13 cellular contexts compared by ENCODE assay signal in the genomic region with DNA sequence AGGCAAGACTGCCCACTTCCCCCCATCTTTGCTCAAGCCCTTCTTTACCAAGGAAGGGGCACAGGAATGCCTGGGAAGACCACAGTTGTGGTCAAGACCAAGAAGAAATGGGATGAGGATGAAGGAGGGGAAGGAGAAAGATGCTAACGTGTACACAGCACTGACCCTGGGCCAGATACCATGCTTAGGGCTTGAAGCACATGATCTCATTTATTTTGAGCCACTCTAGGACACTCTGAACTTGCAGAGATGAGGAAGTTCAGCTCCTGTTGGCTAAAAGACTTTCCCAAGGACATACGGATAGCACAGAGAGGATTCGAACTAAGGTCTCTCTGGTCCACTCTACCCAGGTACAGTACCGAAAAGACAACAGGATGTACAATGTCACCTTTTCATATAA. TPM values are rescaled to one million over a fixed set of nuclear protein-coding genes. Genes with fewer than 3 reads are reported as not detected.
DNase-seq lines count a peak whose midpoint lies in the region; ATAC-seq lines count a peak whose summit lies in the region.
"Had no signal": no experiment of that assay in that cellular context is flagged by ENCODE, and none has a peak within 500 bp of the region (broad histone marks: within the 10 kb centered on the region; RNA-seq: fewer than 3 reads in every experiment).

No MANE protein-coding gene starts in this region.

- H3K27ac Mint-ChIP-seq in activated T-cell treated with anti-CD3 and anti-CD28 coated beads, Interleukin-2, amount 50 U/mL, for 72 hours, result no peak overlapping the region
- H3K27ac Mint-ChIP-seq in activated naive CD8-positive, alpha-beta T cell, result peak overlapping the region; percentile 87
- H3K27ac Mint-ChIP-seq in naive thymus-derived CD8-positive, alpha-beta T cell, result peak overlapping the region in 3 of 10 donors; percentile 68 to 76 (median 72)
- H3K27ac Mint-ChIP-seq: type B pancreatic cell had no signal

- H3K27ac ChIP-seq in layer of hippocampus (ENCODE audit: low read depth, low read length) (peak overlapping the region; percentile 42), substantia nigra (ENCODE audit: low read depth, low read length, poor library complexity, severe bottlenecking) (peak overlapping the region; percentile 69)

- H3K27me3 ChIP-seq in layer of hippocampus (ENCODE audit: control insufficient read depth, insufficient read depth, low read length), result no peaks in the 10 kb centered on the region

- POLR2A ChIA-PET in naive thymus-derived CD8-positive, alpha-beta T cell (lab: Charles Lee), result interaction anchor here (0.9 kb wide), 1 partner anchor 19 kb away, joined by 3 read pairs; no protein-coding TSS in a partner anchor

- ATAC-seq in activated T-cell treated with anti-CD3 and anti-CD28 coated beads, Interleukin-2, amount 50 U/mL, for 72 hours (replicated peaks in 1 of 2), result no peak
- ATAC-seq in activated T-cell treated with anti-CD3 and anti-CD28 coated beads, Interleukin-2, amount 50 U/mL, for 4 hours, result no peak
- ATAC-seq in naive thymus-derived CD8-positive, alpha-beta T cell, result no peak

- H3K36me3 Mint-ChIP-seq in activated T-cell treated with anti-CD3 and anti-CD28 coated beads, Interleukin-2, amount 50 U/mL, for 72 hours (ENCODE audit: insufficient read depth in 2 of 2), result peaks cover 14 to 17% of the 10 kb centered on the region in 2 donors
- H3K36me3 Mint-ChIP-seq in activated T-cell treated with anti-CD3 and anti-CD28 coated beads, Interleukin-2, amount 50 U/mL, for 4 hours (ENCODE audit: insufficient read depth), result peaks cover 34% of the 10 kb centered on the region
- H3K36me3 Mint-ChIP-seq in activated naive CD8-positive, alpha-beta T cell, result peaks cover 21% of the 10 kb centered on the region
- H3K36me3 Mint-ChIP-seq in naive thymus-derived CD8-positive, alpha-beta T cell, result peaks cover 16 to 34% (median 32%) of the 10 kb centered on the region in 3 donors
- H3K36me3 Mint-ChIP-seq: type B pancreatic cell had no signal

- DNase-seq in activated T-cell treated with anti-CD3 and anti-CD28 coated beads, Interleukin-2, amount 50 U/mL, for 72 hours, result no peak
- DNase-seq in activated T-cell treated with anti-CD3 and anti-CD28 coated beads, Interleukin-2, amount 50 U/mL, for 4 hours, result no peak
- no peak for DNase-seq in substantia nigra (lab: John Stamatoyannopoulos, UW)
- DNase-seq in NCI-H1417 (lab: John Stamatoyannopoulos, UW), result no peak
- DNase-seq in HCEC 1CT, result no peak
- DNase-seq in naive thymus-derived CD8-positive, alpha-beta T cell, result no peak
- DNase-seq: DMS53, H7, NCI-H1436 treated with DMSO at 0.1 percent for 48 hours, NCI-H748 treated with DMSO at 0.1 percent for 48 hours had no signal

- peaks cover 3 to 6% of the 10 kb centered on the region in 2 donors for H3K9me3 Mint-ChIP-seq in activated T-cell treated with anti-CD3 and anti-CD28 coated beads, Interleukin-2, amount 50 U/mL, for 72 hours
- peaks cover 13% of the 10 kb centered on the region for H3K9me3 Mint-ChIP-seq in activated T-cell treated with anti-CD3 and anti-CD28 coated beads, Interleukin-2, amount 50 U/mL, for 4 hours
- H3K9me3 Mint-ChIP-seq in activated naive CD8-positive, alpha-beta T cell (ENCODE audit: low read depth), result peaks cover 8% of the 10 kb centered on the region
- H3K9me3 Mint-ChIP-seq in naive thymus-derived CD8-positive, alpha-beta T cell, result peaks cover 0 to 18% (median 4%) of the 10 kb centered on the region in 9 donors
- H3K9me3 Mint-ChIP-seq: type B pancreatic cell had no signal

- H3K4me1 Mint-ChIP-seq in activated T-cell treated with anti-CD3 and anti-CD28 coated beads, Interleukin-2, amount 50 U/mL, for 72 hours (ENCODE audit: low read depth), result peaks cover 36% of the 10 kb centered on the region
- H3K4me1 Mint-ChIP-seq in activated T-cell treated with anti-CD3 and anti-CD28 coated beads, Interleukin-2, amount 50 U/mL, for 4 hours (ENCODE audit: low read depth), result peaks cover 35% of the 10 kb centered on the region
- peaks cover 37% of the 10 kb centered on the region for H3K4me1 Mint-ChIP-seq in activated naive CD8-positive, alpha-beta T cell (ENCODE audit: low read depth)
- peaks cover 12 to 54% (median 34%) of the 10 kb centered on the region in 4 donors for H3K4me1 Mint-ChIP-seq in naive thymus-derived CD8-positive, alpha-beta T cell

- no peaks in the 10 kb centered on the region for H3K27me3 Mint-ChIP-seq in activated T-cell treated with anti-CD3 and anti-CD28 coated beads, Interleukin-2, amount 50 U/mL, for 72 hours (ENCODE audit: low read depth)
- no peaks in the 10 kb centered on the region for H3K27me3 Mint-ChIP-seq in activated T-cell treated with anti-CD3 and anti-CD28 coated beads, Interleukin-2, amount 50 U/mL, for 4 hours (ENCODE audit: low read depth)
- no peaks in the 10 kb centered on the region for H3K27me3 Mint-ChIP-seq in activated naive CD8-positive, alpha-beta T cell
- H3K27me3 Mint-ChIP-seq in naive thymus-derived CD8-positive, alpha-beta T cell, result no peaks in the 10 kb centered on the region

- peak overlapping the region; percentile 63 to 71 for H3K4me3 Mint-ChIP-seq in activated T-cell treated with anti-CD3 and anti-CD28 coated beads, Interleukin-2, amount 50 U/mL, for 72 hours
- no peak overlapping the region for H3K4me3 Mint-ChIP-seq in activated T-cell treated with anti-CD3 and anti-CD28 coated beads, Interleukin-2, amount 50 U/mL, for 4 hours
- no peak overlapping the region for H3K4me3 Mint-ChIP-seq in activated naive CD8-positive, alpha-beta T cell
- H3K4me3 Mint-ChIP-seq in naive thymus-derived CD8-positive, alpha-beta T cell, result peak overlapping the region in 1 of 10 donors; percentile 42
- H3K4me3 Mint-ChIP-seq: type B pancreatic cell had no signal

RNA-seq across cellular contexts. Expression of gene PIK3R5, which starts 42.6 kb away (rescaled TPM):
- 10 to 100 TPM; 43.0 to 45.4 TPM for total RNA-seq in activated T-cell treated with anti-CD3 and anti-CD28 coated beads, Interleukin-2, amount 50 U/mL, for 72 hours
- total RNA-seq in activated T-cell treated with anti-CD3 and anti-CD28 coated beads, Interleukin-2, amount 50 U/mL, for 4 hours, result 10 to 100 TPM in 2 of 3 donors, 1 to 10 TPM in 1; 8.4 to 17.8 (median 13.6) TPM
- 100 to 1,000 TPM in 1 of 2 experiments, 10 to 100 TPM in 1; 94.1 to 104 TPM for total RNA-seq in naive thymus-derived CD8-positive, alpha-beta T cell
- 10 to 100 TPM; 20.0 to 44.0 (median 25.8) TPM for polyA plus RNA-seq in naive thymus-derived CD8-positive, alpha-beta T cell

RNA-seq across cellular contexts. Expression of gene PIK3R6, which starts 55.4 kb away (rescaled TPM):
- 1 to 10 TPM in 1 of 2 donors, under 1 TPM in 1; 0.99 to 2.6 TPM for total RNA-seq in activated T-cell treated with anti-CD3 and anti-CD28 coated beads, Interleukin-2, amount 50 U/mL, for 72 hours
- under 1 TPM in 2 of 3 donors, not detected in 1; 0.32 to 0.35 TPM for total RNA-seq in activated T-cell treated with anti-CD3 and anti-CD28 coated beads, Interleukin-2, amount 50 U/mL, for 4 hours
- under 1 TPM; 0.42 to 0.44 TPM for total RNA-seq in naive thymus-derived CD8-positive, alpha-beta T cell
- under 1 TPM in 1 of 3 donors, not detected in 2; 0.47 TPM for polyA plus RNA-seq in naive thymus-derived CD8-positive, alpha-beta T cell

Comparison
In these comparisons a context has a peak if more than half of its experiments do, and no peak if none do; other contexts are left out.
1. H3K4me3 Mint-ChIP-seq: peak in activated T-cell treated with anti-CD3 and anti-CD28 coated beads, Interleukin-2, amount 50 U/mL, for 72 hours (2 of 2); none in activated T-cell treated with anti-CD3 and anti-CD28 coated beads, Interleukin-2, amount 50 U/mL, for 4 hours (single experiment) and activated naive CD8-positive, alpha-beta T cell (single experiment).